In the genomic region with DNA sequence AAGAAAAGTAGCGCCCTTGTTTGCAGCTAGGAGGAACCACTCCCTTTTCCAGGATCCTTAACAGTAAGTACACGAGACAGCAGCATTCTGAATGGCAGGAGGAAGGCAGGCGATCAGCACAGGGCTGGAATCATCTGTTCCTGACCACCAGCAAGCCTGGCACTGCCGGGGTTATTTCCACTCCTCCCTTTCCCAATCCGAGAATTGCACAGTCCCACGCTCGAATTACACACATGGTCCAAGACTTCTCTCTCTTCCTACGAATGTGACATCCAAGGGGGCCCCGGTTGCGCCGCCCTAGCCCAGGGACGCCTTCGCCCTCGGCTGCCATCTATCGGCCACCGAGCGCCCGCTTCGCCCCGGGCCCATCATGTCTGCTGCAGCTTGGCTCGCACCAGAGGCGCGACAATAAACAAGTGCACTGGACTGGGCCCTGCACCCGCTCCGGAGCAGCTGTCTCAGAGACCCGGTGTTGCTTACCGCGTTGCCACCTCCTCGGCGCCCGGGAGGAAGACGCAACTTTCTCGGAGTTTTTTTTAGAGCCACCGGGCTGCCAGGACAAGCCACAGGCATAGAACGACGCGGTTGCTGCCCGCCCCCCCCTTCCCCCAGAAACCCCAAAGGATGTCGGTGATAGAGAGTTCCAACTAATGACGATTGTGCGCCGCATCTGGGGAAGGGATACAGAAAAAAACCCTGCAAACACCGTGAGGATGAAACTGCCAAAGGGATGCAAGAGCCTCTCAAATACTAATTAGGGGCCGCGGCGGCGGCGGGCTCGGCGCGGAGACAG, we compare ENCODE assay signal across 8 cellular contexts. TPM values are rescaled to one million over a fixed set of nuclear protein-coding genes. Genes with fewer than 3 reads are reported as not detected.
DNase-seq lines count a peak whose midpoint lies in the region; ATAC-seq and TF ChIP-seq lines count a peak whose summit lies in the region.

SLITRK5 (plus strand) TSS at position 341 of the 793 bp plus-strand sequence. CDS start 4,018 bp downstream, outside the sequence.

- peak; percentile 85 for TF ChIP-seq CTCF in lower lobe of right lung (IDR thresholded peaks at IDR 0.05)

- no peak within 1 kb of the TSS for H2AFZ ChIP-seq in ACC112 (ENCODE audit: low read length, unreplicated experiment)

- intact Hi-C loops in lower lobe of right lung (cut with DNase I): no loop called here

- H3K4me1 ChIP-seq in ACC112 (ENCODE audit: control insufficient read depth, insufficient read depth, low read length, unreplicated experiment): no peaks in the 10 kb centered on the region
- H3K4me1 ChIP-seq in duodenal mucosa (ENCODE audit: control insufficient read depth in 1 of 2, insufficient read depth in 2 of 2, low read length in 2 of 2): no peaks in the 10 kb centered on the region
- H3K4me1 ChIP-seq in lower lobe of right lung: peaks cover 29% of the 10 kb centered on the region

- no peak within 1 kb of the TSS for H3K9ac ChIP-seq in duodenal mucosa (ENCODE audit: low read depth in 1 of 2, low read length in 2 of 2)

- H3K9me3 ChIP-seq in duodenal mucosa (ENCODE audit: control insufficient read depth in 1 of 2, low read length in 2 of 2) (peaks cover 0 to 4% of the 10 kb centered on the region in 2 donors), lower lobe of right lung (no peaks in the 10 kb centered on the region)

- peak; percentile 86 for DNase-seq in NCI-H2227 (lab: John Stamatoyannopoulos, UW; ENCODE audit: unreplicated experiment)
- DNase-seq in activated CD4-positive, alpha-beta T cell treated with anti-CD3 and anti-CD28 coated beads for 48 hours: peak; percentile 82
- DNase-seq in lower lobe of right lung: peak; percentile 81
- peak in 2 of 3 experiments; percentile 33 to 66 for DNase-seq in stimulated activated CD4-positive, alpha-beta T cell treated with anti-CD3 and anti-CD28 coated beads, TNF-alpha, amount 100 ng/mL, for 24 hours (ENCODE audit: low read depth in 3 of 3)

- peak within 1 kb of the TSS; percentile 72 for H3K4me3 ChIP-seq in ACC112 (ENCODE audit: low read depth, low read length)
- H3K4me3 ChIP-seq in duodenal mucosa (ENCODE audit: low read depth in 1 of 2, low read length in 2 of 2): peak within 1 kb of the TSS; percentile 40 to 52
- peak within 1 kb of the TSS; percentile 58 for H3K4me3 ChIP-seq in lower lobe of right lung

- ATAC-seq in GM18858 (IDR thresholded peaks at IDR 0.05; ENCODE audit: unreplicated experiment): peak; percentile 94
- peak; percentile 72 for ATAC-seq in HG03060 (IDR thresholded peaks at IDR 0.05; ENCODE audit: low read depth, unreplicated experiment)
- ATAC-seq in lower lobe of right lung: peak; percentile 93 to 95

- H3K27ac ChIP-seq in ACC112 (ENCODE audit: low read depth, low read length) (no peak within 1 kb of the TSS), duodenal mucosa (ENCODE audit: low read depth, low read length) (no peak within 1 kb of the TSS), lower lobe of right lung (no peak within 1 kb of the TSS)

- H3K27me3 ChIP-seq in ACC112 (ENCODE audit: insufficient read depth, low read length) (peaks cover 48% of the 10 kb centered on the region), duodenal mucosa (ENCODE audit: control insufficient read depth in 1 of 2, insufficient read depth in 2 of 2, low read length in 2 of 2) (peaks cover 29 to 36% of the 10 kb centered on the region in 2 donors), lower lobe of right lung (ENCODE audit: low read depth) (peaks cover 56% of the 10 kb centered on the region)

- no peaks in the 10 kb centered on the region for H3K36me3 ChIP-seq in ACC112 (ENCODE audit: insufficient read depth, low read length)
- no peaks in the 10 kb centered on the region for H3K36me3 ChIP-seq in duodenal mucosa (ENCODE audit: control insufficient read depth in 1 of 2, insufficient read depth in 2 of 2, low read length in 2 of 2)
- no peaks in the 10 kb centered on the region for H3K36me3 ChIP-seq in lower lobe of right lung

- H3K79me2 ChIP-seq in ACC112 (ENCODE audit: control insufficient read depth, insufficient read depth, low read length, unreplicated experiment): no peaks in the 10 kb centered on the region

RNA-seq across cellular contexts. Expression of gene SLITRK5, which starts in this region (rescaled TPM):
- total RNA-seq in lower lobe of right lung: 0.24 TPM

Comparison
In these comparisons a context has a peak if more than half of its experiments do, and no peak if none do; other contexts are left out.
1. Peak in DNase-seq, ATAC-seq and H3K4me3 ChIP-seq in lower lobe of right lung; RNA of the gene not detected or under 1 TPM.